4 cellular contexts compared by ENCODE assay signal in the genomic region with DNA sequence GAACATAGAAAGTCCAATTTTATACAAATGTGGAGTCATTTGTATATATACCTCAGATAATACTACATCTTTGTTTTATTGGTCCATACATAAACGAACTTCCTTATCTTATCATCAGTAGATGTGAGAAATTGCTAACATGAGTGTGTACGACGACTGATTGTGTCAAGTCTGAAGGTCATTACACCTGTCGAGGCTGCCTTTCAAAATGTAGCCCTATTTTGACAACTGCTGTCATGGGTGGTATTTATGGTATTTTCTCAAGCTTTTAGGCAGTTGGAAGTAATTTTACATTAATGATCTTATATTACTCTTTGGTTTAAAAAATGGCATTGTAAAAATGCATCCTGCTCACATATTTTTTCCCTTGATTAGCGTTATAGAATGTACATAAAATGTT.
"Had no signal": no experiment of that assay in that cellular context is flagged by ENCODE, and none has a peak within 500 bp of the region (broad histone marks: within the 10 kb centered on the region; RNA-seq: fewer than 3 reads in every experiment).

No MANE protein-coding gene starts in this region.

- H3K4me3 ChIP-seq: K562 had no signal

- H3K27ac ChIP-seq: HL-60 had no signal

- DNase-seq: IMR-90, KBM-7 had no signal
